13 cellular contexts compared by ENCODE assay signal in the genomic region with DNA sequence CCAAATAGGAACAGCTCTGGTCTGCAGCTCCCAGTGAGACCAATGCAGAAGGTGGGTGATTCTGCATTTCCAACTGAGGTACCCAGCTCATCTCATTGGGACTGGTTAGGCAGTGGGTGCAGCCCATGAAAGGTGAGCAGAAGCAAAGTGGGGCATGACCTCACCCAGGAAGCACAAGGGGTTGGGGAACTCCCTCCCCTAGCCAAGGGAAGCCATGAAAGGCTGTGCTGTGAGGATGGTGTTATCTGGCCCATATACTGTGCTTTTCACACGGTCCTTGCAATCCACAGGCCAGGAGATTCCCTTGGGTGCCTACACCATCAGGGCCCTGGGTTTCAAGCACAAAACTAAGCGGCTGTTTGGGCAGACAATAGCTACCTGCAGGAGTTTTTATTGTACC. TPM values are rescaled to one million over a fixed set of nuclear protein-coding genes. Genes with fewer than 3 reads are reported as not detected.
"Had no signal": no experiment of that assay in that cellular context is flagged by ENCODE, and none has a peak within 500 bp of the region (broad histone marks: within the 10 kb centered on the region; RNA-seq: fewer than 3 reads in every experiment).

No MANE protein-coding gene starts in this region.

RNA-seq across cellular contexts. Expression of gene CEACAM4, which starts 29.9 kb away (rescaled TPM):
- total RNA-seq: activated CD8-positive, alpha-beta memory T cell treated with anti-CD3 and anti-CD28 coated beads for 36 hours; activated naive CD8-positive, alpha-beta T cell treated with anti-CD3 and anti-CD28 coated beads for 36 hours; astrocyte; colonic mucosa; endodermal cell; fibroblast of villous mesenchyme; neural crest cell; T-helper 2 cell treated with Interferon-gamma antibody and Interleukin-4, amounts not matched to agents 100 ng/mL and 5 ng/mL, for 36 hours had no signal

RNA-seq across cellular contexts. Expression of gene CEACAM7, which starts 31.3 kb away (rescaled TPM):
- total RNA-seq: activated CD8-positive, alpha-beta memory T cell treated with anti-CD3 and anti-CD28 coated beads for 36 hours; activated naive CD8-positive, alpha-beta T cell treated with anti-CD3 and anti-CD28 coated beads for 36 hours; astrocyte; dorsolateral prefrontal cortex; endodermal cell; fibroblast of villous mesenchyme; left cardiac atrium; liver; neural crest cell; omental fat pad; right lobe of liver; T-helper 2 cell treated with Interferon-gamma antibody and Interleukin-4, amounts not matched to agents 100 ng/mL and 5 ng/mL, for 36 hours had no signal

RNA-seq across cellular contexts. Expression of gene CEACAM5, which starts 51.7 kb away (rescaled TPM):
- total RNA-seq: activated CD8-positive, alpha-beta memory T cell treated with anti-CD3 and anti-CD28 coated beads for 36 hours; activated naive CD8-positive, alpha-beta T cell treated with anti-CD3 and anti-CD28 coated beads for 36 hours; astrocyte; dorsolateral prefrontal cortex; endodermal cell; fibroblast of villous mesenchyme; left cardiac atrium; liver; neural crest cell; omental fat pad; right lobe of liver; T-helper 2 cell treated with Interferon-gamma antibody and Interleukin-4, amounts not matched to agents 100 ng/mL and 5 ng/mL, for 36 hours had no signal
